24 cellular contexts compared by ENCODE assay signal in genomic region chr5:111603446-111603827, GRCh38.
DNase-seq lines count a peak whose midpoint lies in the region; ATAC-seq and TF ChIP-seq lines count a peak whose summit lies in the region.
"Had no signal": no experiment of that assay in that cellular context is flagged by ENCODE, and none has a peak within 500 bp of the region (broad histone marks: within the 10 kb centered on the region; RNA-seq: fewer than 3 reads in every experiment).

No MANE protein-coding gene starts in this region.

- H3K36me3 Mint-ChIP-seq in nephron (ENCODE audit: low read depth): no peaks in the 10 kb centered on the region
- H3K36me3 Mint-ChIP-seq: activated naive CD8-positive, alpha-beta T cell treated with anti-CD3 and anti-CD28 coated beads for 36 hours; CD4-positive, alpha-beta memory T cell had no signal

- H3K4me3 Mint-ChIP-seq in nephron: no peak overlapping the region
- H3K4me3 Mint-ChIP-seq: activated naive CD8-positive, alpha-beta T cell treated with anti-CD3 and anti-CD28 coated beads for 36 hours; CD4-positive, alpha-beta memory T cell; H9 had no signal

- H3K4me3 ChIP-seq in fibroblast of the aortic adventitia (ENCODE audit: low read depth, low read length): no peak overlapping the region
- H3K4me3 ChIP-seq: spleen, thoracic aorta had no signal

- peaks cover 2% of the 10 kb centered on the region for H3K9me3 Mint-ChIP-seq in nephron
- H3K9me3 Mint-ChIP-seq: activated naive CD8-positive, alpha-beta T cell treated with anti-CD3 and anti-CD28 coated beads for 36 hours; activated T-helper 2 cell treated with anti-CD3 and anti-CD28 coated beads, Interferon-gamma antibody, Interleukin-2, Interleukin-4, amounts not matched to agents 10 μg/mL and 5 μg/mL and 100 μg/mL, durations not matched to agents 14 hours and 24 hours and 36 hours; H9 had no signal

- ATAC-seq in HG02588 (IDR thresholded peaks at IDR 0.05; ENCODE audit: unreplicated experiment) (no peak), GM18858 (IDR thresholded peaks at IDR 0.05; ENCODE audit: unreplicated experiment) (no peak)
- ATAC-seq: SK-N-SH treated with all-trans-retinoic acid at 6 μM for 48 hours had no signal

- DNase-seq in EL (peak; percentile 66), RPMI7951 (ENCODE audit: low read depth) (peak; percentile 42), fibroblast of the aortic adventitia (ENCODE audit: low read depth) (peak; percentile 84), NCI-H146 (lab: John Stamatoyannopoulos, UW) (no peak), superior temporal gyrus (ENCODE audit: extremely low spot score) (no peak)
- DNase-seq: activated CD8-positive, alpha-beta memory T cell treated with anti-CD3 and anti-CD28 coated beads, Interleukin-2, amount 50 U/mL, for 4 hours; activated naive CD8-positive, alpha-beta T cell treated with anti-CD3 and anti-CD28 coated beads for 36 hours; CD4-positive, alpha-beta memory T cell; foreskin melanocyte; H9; hippocampal formation; mammary epithelial cell; NCI-H2081 treated with DMSO at 0.1 percent for 48 hours; NK-92 treated with Interleukin-12 subunit alpha and Interleukin-12 subunit beta, amount 100 ng/mL, for 24 hours; occipital lobe; spleen; stimulated activated CD4-positive, alpha-beta T cell treated with anti-CD3 and anti-CD28 coated beads, Interleukin-4, amount 100 ng/mL, for 1 hour; stimulated activated naive CD4-positive, alpha-beta T cell had no signal

- peak overlapping the region; percentile 47 to 81 (median 77) for H3K27ac Mint-ChIP-seq in nephron
- H3K27ac Mint-ChIP-seq: activated naive CD8-positive, alpha-beta T cell treated with anti-CD3 and anti-CD28 coated beads for 36 hours; activated T-helper 2 cell treated with anti-CD3 and anti-CD28 coated beads, Interferon-gamma antibody, Interleukin-2, Interleukin-4, amounts not matched to agents 10 μg/mL and 5 μg/mL and 100 μg/mL, durations not matched to agents 14 hours and 24 hours and 36 hours; CD4-positive, alpha-beta memory T cell; H9 had no signal

- H3K27me3 Mint-ChIP-seq in nephron (ENCODE audit: low read depth): no peaks in the 10 kb centered on the region

- peaks cover 19% of the 10 kb centered on the region for H3K4me1 Mint-ChIP-seq in nephron
- H3K4me1 Mint-ChIP-seq: activated naive CD8-positive, alpha-beta T cell treated with anti-CD3 and anti-CD28 coated beads for 36 hours; CD4-positive, alpha-beta memory T cell had no signal

- TF ChIP-seq CTCF in fibroblast of the aortic adventitia (IDR thresholded peaks at IDR 0.05; ENCODE audit: insufficient read depth, low read length) (no peak), nephron (IDR thresholded peaks at IDR 0.05; ENCODE audit: unreplicated experiment in 3 of 3) (no peak)

Comparison
In these comparisons a context has a peak if more than half of its experiments do, and no peak if none do; other contexts are left out.
1. DNase-seq: peak in EL (single experiment), RPMI7951 (single experiment) and fibroblast of the aortic adventitia (single experiment); none in NCI-H146 (single experiment) and superior temporal gyrus (single experiment).